ENCODE assay signal across 8 cellular contexts in genomic region chr1:85707990-85708825, GRCh38. TPM values are rescaled to one million over a fixed set of nuclear protein-coding genes. Genes with fewer than 3 reads are reported as not detected.
DNase-seq lines count a peak whose midpoint lies in the region; ATAC-seq and TF ChIP-seq lines count a peak whose summit lies in the region.

Gene ZNHIT6 (minus strand): TSS chr1:85708433. CDS start chr1:85708284, 149 bp downstream.

- H3K4me1 Mint-ChIP-seq in immature natural killer cell = peaks cover 10 to 13% of the 10 kb centered on the region in 2 donors

- no peaks in the 10 kb centered on the region for H3K27me3 Mint-ChIP-seq in immature natural killer cell (ENCODE audit: low read depth in 3 of 3)

- H3K27ac ChIP-seq in caudate nucleus (ENCODE audit: low read depth, low read length) = peak within 1 kb of the TSS; percentile 85

- TF ChIP-seq CTCF in AG09319 (IDR thresholded peaks at IDR 0.05; ENCODE audit: low read depth, low read length) (peak; percentile 34), WI38 (IDR thresholded peaks at IDR 0.05; ENCODE audit: low read depth, low read length) (peak; percentile 32)

- peaks cover 9 to 17% (median 12%) of the 10 kb centered on the region in 3 donors for H3K36me3 Mint-ChIP-seq in immature natural killer cell

- ATAC-seq in GM18909 (IDR thresholded peaks at IDR 0.05; ENCODE audit: poor library complexity, unreplicated experiment) = peak; percentile 92
- peak; percentile 87 for ATAC-seq in HG03159 (IDR thresholded peaks at IDR 0.05; ENCODE audit: unreplicated experiment)

- peak within 1 kb of the TSS; percentile 78 for H3K4me3 ChIP-seq in WI38 (ENCODE audit: low read depth, low read length)

- no peaks in the 10 kb centered on the region for H3K9me3 Mint-ChIP-seq in immature natural killer cell

- DNase-seq in AG09319 (ENCODE audit: extremely low read depth, low read depth) = peak; percentile 87
- DNase-seq in NCI-H2227 (lab: John Stamatoyannopoulos, UW; ENCODE audit: unreplicated experiment) = peak; percentile 97
- DNase-seq in caudate nucleus (lab: John Stamatoyannopoulos, UW) = peak; percentile 27 to 97 (median 85)
- DNase-seq in immature natural killer cell = peak; percentile 84 to 87 (median 86)
- DNase-seq in smooth muscle cell of the brain vasculature (ENCODE audit: low read depth, low spot score) = peak; percentile 87

- no peak within 1 kb of the TSS for H3K4me3 Mint-ChIP-seq in immature natural killer cell

- H3K27ac Mint-ChIP-seq in immature natural killer cell = no peak within 1 kb of the TSS

RNA-seq across cellular contexts. Expression of gene ZNHIT6, which starts in this region (rescaled TPM):
- 10 to 100 TPM in 1 of 3 donors, 1 to 10 TPM in 2; 6.0 to 17.4 (median 6.3) TPM for polyA plus RNA-seq in immature natural killer cell

Comparison
In these comparisons a context has a peak if more than half of its experiments do, and no peak if none do; other contexts are left out.
1. Peak in every context shown above with its lines: DNase-seq, ATAC-seq, H3K4me3 ChIP-seq and H3K27ac ChIP-seq.